ENCODE assay signal across 23 cellular contexts in genomic region chr15:72168833-72169232, GRCh38. TPM values are rescaled to one million over a fixed set of nuclear protein-coding genes. Genes with fewer than 3 reads are reported as not detected.
DNase-seq lines count a peak whose midpoint lies in the region; ATAC-seq, FAIRE-seq and TF ChIP-seq lines count a peak whose summit lies in the region.
"Had no signal": no experiment of that assay in that cellular context is flagged by ENCODE, and none has a peak within 500 bp of the region (broad histone marks: within the 10 kb centered on the region; RNA-seq: fewer than 3 reads in every experiment).

No MANE protein-coding gene starts in this region.

- H4K91ac ChIP-seq in H9 (ENCODE audit: insufficient read length, low read depth, low read length), result no peak overlapping the region

- ATAC-seq in activated naive CD8-positive, alpha-beta T cell treated with anti-CD3 and anti-CD28 coated beads, Interleukin-2, amount 10 ng/mL, durations not matched to agents 7 days and 5 days (ENCODE audit: low read depth), result no peak
- ATAC-seq in activated naive CD8-positive, alpha-beta T cell treated with anti-CD3 and anti-CD28 coated beads, Interleukin-2, amount 50 U/mL, for 24 hours, result no peak
- ATAC-seq in PC-3, result no peak
- no peak for ATAC-seq in HG02798 (IDR thresholded peaks at IDR 0.05; ENCODE audit: poor library complexity, unreplicated experiment)
- ATAC-seq: HCT116 had no signal

- no peak overlapping the region for H3K56ac ChIP-seq in H9 (ENCODE audit: insufficient read length, low read depth, low read length)

- 74 to 77% methylated on average over 6 of the region's 6 CpGs for WGBS in thyroid gland, 2 donors
- WGBS in H9 (ENCODE audit: extremely low coverage, insufficient read length, low lambda C conversion rate), result no CpG with 5 or more reads among the region's 6 CpGs

- H4K20me1 ChIP-seq in PC-3 (ENCODE audit: low read length) (no peaks in the 10 kb centered on the region), H9 (ENCODE audit: control insufficient read depth, insufficient read depth, insufficient read length) (no peaks in the 10 kb centered on the region)

- H3K23me2 ChIP-seq in H9 (ENCODE audit: insufficient read length, low read depth, low read length, poor library complexity, severe bottlenecking), result no peaks in the 10 kb centered on the region

- no peak overlapping the region for H2BK120ac ChIP-seq in H9 (ENCODE audit: low read depth, low read length, poor library complexity, severe bottlenecking)

- H3K9ac ChIP-seq in PC-3 (ENCODE audit: low read length), result no peak overlapping the region
- no peak overlapping the region for H3K9ac ChIP-seq in H9 (ENCODE audit: extremely low read depth, insufficient read length, low read length)

- no peak for TF ChIP-seq POLR2A in thyroid gland (IDR thresholded peaks at IDR 0.05)

- no peak overlapping the region for H4K8ac ChIP-seq in H9 (replicated peaks; ENCODE audit: insufficient read length, low read depth, low read length)

- FAIRE-seq in GM19239 (lab: Jason Lieb, UNC), result no peak

- no peaks in the 10 kb centered on the region for H3K9me3 Mint-ChIP-seq in activated naive CD8-positive, alpha-beta T cell treated with anti-CD3 and anti-CD28 coated beads, Interleukin-2, amount 10 ng/mL, durations not matched to agents 7 days and 5 days
- no peaks in the 10 kb centered on the region for H3K9me3 Mint-ChIP-seq in activated naive CD8-positive, alpha-beta T cell treated with anti-CD3 and anti-CD28 coated beads, Interleukin-2, amount 50 U/mL, for 24 hours
- no peaks in the 10 kb centered on the region for H3K9me3 Mint-ChIP-seq in H9
- H3K9me3 Mint-ChIP-seq: natural killer cell treated with Interleukin-12 subunit alpha and Interleukin-12 subunit beta and Interleukin-15 and Interleukin-18, amount 100 ng/mL, for 72 hours had no signal

- CTCF ChIA-PET in PC-3 (lab: Charles Lee), result no interaction called here

- H3K79me1 ChIP-seq in H9 (ENCODE audit: insufficient read depth, low read depth, low read length, poor library complexity, severe bottlenecking), result no peaks in the 10 kb centered on the region

- H3K4me1 ChIP-seq in PC-3 (ENCODE audit: insufficient read depth, low read length), result peaks cover 18% of the 10 kb centered on the region
- peaks cover 17 to 30% of the 10 kb centered on the region in 2 donors for H3K4me1 ChIP-seq in thyroid gland
- no peaks in the 10 kb centered on the region; the same call in 1 of the 2 replicates for H3K4me1 ChIP-seq in H9 (ENCODE audit: insufficient read depth, low read length)
- H3K4me1 ChIP-seq: SJSA1 had no signal

- no peaks in the 10 kb centered on the region for H3K36me3 ChIP-seq in PC-3 (ENCODE audit: low read depth, low read length)
- H3K36me3 ChIP-seq in thyroid gland, result no peaks in the 10 kb centered on the region
- H3K36me3 ChIP-seq: cardiac muscle cell, SJSA1 had no signal

- no TSS peak for BruUV-seq in PC-3 (replicated peaks; lab: Mats Ljungman, UMichigan)

- no peak overlapping the region for H2AK5ac ChIP-seq in H9 (ENCODE audit: insufficient read length, low read length)

- H3K9me3 ChIP-seq in PC-3 (ENCODE audit: low read length), result no peaks in the 10 kb centered on the region
- H3K9me3 ChIP-seq in thyroid gland, result no peaks in the 10 kb centered on the region
- H3K9me3 ChIP-seq in H9 (ENCODE audit: control insufficient read depth, low read depth, low read length), result no peaks in the 10 kb centered on the region
- H3K9me3 ChIP-seq: SJSA1 had no signal

- H3K27me3 Mint-ChIP-seq in activated naive CD8-positive, alpha-beta T cell treated with anti-CD3 and anti-CD28 coated beads, Interleukin-2, amount 10 ng/mL, durations not matched to agents 7 days and 5 days, result peaks cover 4% of the 10 kb centered on the region
- peaks cover under 1% of the 10 kb centered on the region for H3K27me3 Mint-ChIP-seq in activated naive CD8-positive, alpha-beta T cell treated with anti-CD3 and anti-CD28 coated beads, Interleukin-2, amount 50 U/mL, for 24 hours
- H3K27me3 Mint-ChIP-seq in H9 (ENCODE audit: low read depth), result no peaks in the 10 kb centered on the region; the same call in 1 of the 2 replicates

- H3K4me2 ChIP-seq in PC-3 (ENCODE audit: low read length) (peak overlapping the region; percentile 52), H9 (ENCODE audit: insufficient read depth, insufficient read length, low read length) (no peak overlapping the region)

- no peak overlapping the region for H3T11ph ChIP-seq in H9 (ENCODE audit: low read length)

- H2BK15ac ChIP-seq in H9 (ENCODE audit: low read depth, low read length), result no peak overlapping the region

- H2BK20ac ChIP-seq in H9 (ENCODE audit: low read depth, low read length, poor library complexity, severe bottlenecking), result no peak overlapping the region

- H3K36me3 Mint-ChIP-seq in activated naive CD8-positive, alpha-beta T cell treated with anti-CD3 and anti-CD28 coated beads, Interleukin-2, amount 10 ng/mL, durations not matched to agents 7 days and 5 days, result no peaks in the 10 kb centered on the region
- no peaks in the 10 kb centered on the region for H3K36me3 Mint-ChIP-seq in activated naive CD8-positive, alpha-beta T cell treated with anti-CD3 and anti-CD28 coated beads, Interleukin-2, amount 50 U/mL, for 24 hours (ENCODE audit: low read depth)
- no peaks in the 10 kb centered on the region for H3K36me3 Mint-ChIP-seq in H9 (ENCODE audit: insufficient read depth in 1 of 3, low read depth in 3 of 3)
- H3K36me3 Mint-ChIP-seq: CD14-positive monocyte; natural killer cell treated with Interleukin-12 subunit alpha and Interleukin-12 subunit beta and Interleukin-15 and Interleukin-18, amount 100 ng/mL, for 72 hours had no signal

- POLR2A ChIA-PET in activated naive CD8-positive, alpha-beta T cell treated with anti-CD3 and anti-CD28 coated beads, Interleukin-2, amount 10 ng/mL, durations not matched to agents 7 days and 5 days (lab: Charles Lee), result interaction anchor here (1.0 to 1.1 kb wide), 3 partner anchors 12 to 59 kb away, joined by 3 to 6 read pairs (median 4); partner anchors contain the start of genes MYO9A and SENP8
- POLR2A ChIA-PET in PC-3 (lab: Charles Lee; ENCODE audit: unreplicated experiment), result no interaction called here

- H3K14ac ChIP-seq in H9 (ENCODE audit: insufficient read depth, low read length), result no peak overlapping the region

- H3K27me3 ChIP-seq in PC-3 (ENCODE audit: low read length), result no peaks in the 10 kb centered on the region
- H3K27me3 ChIP-seq in thyroid gland, result no peaks in the 10 kb centered on the region
- H3K27me3 ChIP-seq in H9 (ENCODE audit: insufficient read depth, low read length), result no peaks in the 10 kb centered on the region
- H3K27me3 ChIP-seq: cardiac muscle cell, SJSA1 had no signal

- no peak for DNase-seq in activated naive CD8-positive, alpha-beta T cell treated with anti-CD3 and anti-CD28 coated beads, Interleukin-2, amount 10 ng/mL, durations not matched to agents 7 days and 5 days
- DNase-seq in activated naive CD8-positive, alpha-beta T cell treated with anti-CD3 and anti-CD28 coated beads, Interleukin-2, amount 50 U/mL, for 24 hours, result no peak
- DNase-seq in PC-3 (no peak), epithelial cell of prostate (ENCODE audit: low read depth, low spot score) (no peak), thyroid gland (peak in 1 of 2 donors; percentile 38), H9 (no peak), GM19239 (ENCODE audit: insufficient read length, low spot score) (no peak)
- DNase-seq: activated CD4-positive, CD25-positive, alpha-beta regulatory T cell treated with anti-CD3 and anti-CD28 coated beads, Interleukin-2, amount 50 U/mL, for 72 hours; activated effector memory CD4-positive, alpha-beta T cell treated with Interleukin-2 at 50 U/mL for 16 hours; foreskin melanocyte; NCI-H1048; NCI-H510A treated with DMSO at 0.1 percent for 48 hours; stimulated activated CD4-positive, alpha-beta T cell treated with anti-CD3 and anti-CD28 coated beads, Interleukin-4, amount 100 ng/mL, for 24 hours; T-helper 9 cell had no signal

- no peak for TF ChIP-seq CTCF in PC-3 (conservative IDR thresholded peaks at IDR 0.05; ENCODE audit: low read depth, low read length)
- TF ChIP-seq CTCF in thyroid gland (IDR thresholded peaks at IDR 0.05), result no peak
- no peak for TF ChIP-seq CTCF in H9 (conservative IDR thresholded peaks at IDR 0.05)

- H3K27ac ChIP-seq in PC-3 (ENCODE audit: low read length) (0 out of 2 replicates have a peak overlapping the region, but pooled peaks have one; percentile 10), epithelial cell of prostate (peak overlapping the region; percentile 69), thyroid gland (peak overlapping the region; percentile 17 to 52 (median 21)), H9 (ENCODE audit: insufficient read length, low read depth, low read length) (no peak overlapping the region)
- H3K27ac ChIP-seq: cardiac muscle cell, HL-60, SJSA1 had no signal

- H4K5ac ChIP-seq in H9 (ENCODE audit: insufficient read length, low read depth, low read length), result no peak overlapping the region

- H3K4me1 Mint-ChIP-seq in activated naive CD8-positive, alpha-beta T cell treated with anti-CD3 and anti-CD28 coated beads, Interleukin-2, amount 10 ng/mL, durations not matched to agents 7 days and 5 days, result peaks cover 24% of the 10 kb centered on the region
- H3K4me1 Mint-ChIP-seq in activated naive CD8-positive, alpha-beta T cell treated with anti-CD3 and anti-CD28 coated beads, Interleukin-2, amount 50 U/mL, for 24 hours, result peaks cover 1% of the 10 kb centered on the region
- peaks cover 10 to 12% of the 10 kb centered on the region in 2 experiments for H3K4me1 Mint-ChIP-seq in H9
- H3K4me1 Mint-ChIP-seq: CD14-positive monocyte had no signal

- H3K23ac ChIP-seq in H9 (ENCODE audit: insufficient read length, low read depth, low read length), result no peak overlapping the region

- H2BK5ac ChIP-seq in H9 (ENCODE audit: insufficient read length, low read length), result no peak overlapping the region

- H3F3A ChIP-seq in PC-3 (ENCODE audit: low read length, unreplicated experiment), result no peaks in the 10 kb centered on the region

- H3K79me2 ChIP-seq in PC-3 (ENCODE audit: low read length), result no peaks in the 10 kb centered on the region
- H3K79me2 ChIP-seq in H9 (ENCODE audit: insufficient read depth, low read length), result no peaks in the 10 kb centered on the region

- H2AFZ ChIP-seq in PC-3 (ENCODE audit: low read length) (no peak overlapping the region), H9 (ENCODE audit: low read length) (no peak overlapping the region)

- H3K4ac ChIP-seq in H9 (ENCODE audit: low read depth, low read length), result no peak overlapping the region

- H3K4me3 Mint-ChIP-seq in activated naive CD8-positive, alpha-beta T cell treated with anti-CD3 and anti-CD28 coated beads, Interleukin-2, amount 10 ng/mL, durations not matched to agents 7 days and 5 days, result peak overlapping the region; percentile 60
- H3K4me3 Mint-ChIP-seq in activated naive CD8-positive, alpha-beta T cell treated with anti-CD3 and anti-CD28 coated beads, Interleukin-2, amount 50 U/mL, for 24 hours, result no peak overlapping the region
- no peak overlapping the region for H3K4me3 Mint-ChIP-seq in H9
- H3K4me3 Mint-ChIP-seq: CD14-positive monocyte; natural killer cell treated with Interleukin-12 subunit alpha and Interleukin-12 subunit beta and Interleukin-15 and Interleukin-18, amount 100 ng/mL, for 72 hours had no signal

- H3K27ac Mint-ChIP-seq in activated naive CD8-positive, alpha-beta T cell treated with anti-CD3 and anti-CD28 coated beads, Interleukin-2, amount 10 ng/mL, durations not matched to agents 7 days and 5 days, result peak overlapping the region; percentile 68
- no peak overlapping the region for H3K27ac Mint-ChIP-seq in activated naive CD8-positive, alpha-beta T cell treated with anti-CD3 and anti-CD28 coated beads, Interleukin-2, amount 50 U/mL, for 24 hours
- no peak overlapping the region for H3K27ac Mint-ChIP-seq in H9
- H3K27ac Mint-ChIP-seq: CD14-positive monocyte; natural killer cell treated with Interleukin-12 subunit alpha and Interleukin-12 subunit beta and Interleukin-15 and Interleukin-18, amount 100 ng/mL, for 72 hours; progenitor cell of endocrine pancreas had no signal

- intact Hi-C loops in PC-3 (cut with micrococcal nuclease) (no loop called here), thyroid gland (cut with DNase I) (no loop called here)

- no peaks in the 10 kb centered on the region for H3K9me2 ChIP-seq in PC-3 (replicated peaks; ENCODE audit: low read length)

- H3K4me3 ChIP-seq in PC-3 (ENCODE audit: low read length) (no peak overlapping the region), thyroid gland (replicated peaks in 1 of 3) (no peak overlapping the region)
- H3K4me3 ChIP-seq: cardiac muscle cell, SJSA1 had no signal

- no peak overlapping the region for H3K18ac ChIP-seq in H9 (ENCODE audit: insufficient read length, low read depth, low read length)

- no peak overlapping the region for H2BK12ac ChIP-seq in H9 (ENCODE audit: insufficient read length, low read depth, low read length)

RNA-seq across cellular contexts. Expression of gene GRAMD2A, which starts 28.8 kb away (rescaled TPM):
- total RNA-seq in activated naive CD8-positive, alpha-beta T cell treated with anti-CD3 and anti-CD28 coated beads, Interleukin-2, amount 10 ng/mL, durations not matched to agents 7 days and 5 days, result not detected
- total RNA-seq in PC-3 (2014; rRNA removed), result 0.07 TPM in 1 of 2 replicates, not detected in the other
- total RNA-seq in thyroid gland, result 10 to 100 TPM in 1 of 4 donors, 1 to 10 TPM in 3; 8.8 to 26.9 (median 9.0) TPM
- 1.3 and 1.5 TPM in 2 replicates for total RNA-seq in H9 (2021)
- total RNA-seq: natural killer cell treated with Interleukin-12 subunit alpha and Interleukin-12 subunit beta and Interleukin-15 and Interleukin-18, amount 100 ng/mL, for 72 hours; OCI-LY7; SJSA1 had no signal

RNA-seq across cellular contexts. Expression of gene SENP8, which starts 50.6 kb away (rescaled TPM):
- 1 to 10 TPM; 1.2 to 1.3 TPM for total RNA-seq in activated naive CD8-positive, alpha-beta T cell treated with anti-CD3 and anti-CD28 coated beads, Interleukin-2, amount 10 ng/mL, durations not matched to agents 7 days and 5 days
- 1.2 and 4.2 TPM in 2 replicates for total RNA-seq in PC-3 (2014; rRNA removed)
- total RNA-seq in thyroid gland, result 1 to 10 TPM; 5.1 to 6.7 (median 6.0) TPM
- total RNA-seq in H9 (2021), result 4.8 and 4.9 TPM in 2 replicates

RNA-seq across cellular contexts. Expression of gene MYO9A, which starts 50.9 kb away (rescaled TPM):
- 10 to 100 TPM; 24.1 to 31.2 TPM for total RNA-seq in activated naive CD8-positive, alpha-beta T cell treated with anti-CD3 and anti-CD28 coated beads, Interleukin-2, amount 10 ng/mL, durations not matched to agents 7 days and 5 days
- total RNA-seq in PC-3 (2014; rRNA removed) (14.3 and 18.3 TPM in 2 replicates), thyroid gland (100 to 1,000 TPM in 3 of 4 donors, 10 to 100 TPM in 1; 88.5 to 183 (median 115) TPM), H9 (2021) (20.7 and 21.4 TPM in 2 replicates)
